In the genomic region with DNA sequence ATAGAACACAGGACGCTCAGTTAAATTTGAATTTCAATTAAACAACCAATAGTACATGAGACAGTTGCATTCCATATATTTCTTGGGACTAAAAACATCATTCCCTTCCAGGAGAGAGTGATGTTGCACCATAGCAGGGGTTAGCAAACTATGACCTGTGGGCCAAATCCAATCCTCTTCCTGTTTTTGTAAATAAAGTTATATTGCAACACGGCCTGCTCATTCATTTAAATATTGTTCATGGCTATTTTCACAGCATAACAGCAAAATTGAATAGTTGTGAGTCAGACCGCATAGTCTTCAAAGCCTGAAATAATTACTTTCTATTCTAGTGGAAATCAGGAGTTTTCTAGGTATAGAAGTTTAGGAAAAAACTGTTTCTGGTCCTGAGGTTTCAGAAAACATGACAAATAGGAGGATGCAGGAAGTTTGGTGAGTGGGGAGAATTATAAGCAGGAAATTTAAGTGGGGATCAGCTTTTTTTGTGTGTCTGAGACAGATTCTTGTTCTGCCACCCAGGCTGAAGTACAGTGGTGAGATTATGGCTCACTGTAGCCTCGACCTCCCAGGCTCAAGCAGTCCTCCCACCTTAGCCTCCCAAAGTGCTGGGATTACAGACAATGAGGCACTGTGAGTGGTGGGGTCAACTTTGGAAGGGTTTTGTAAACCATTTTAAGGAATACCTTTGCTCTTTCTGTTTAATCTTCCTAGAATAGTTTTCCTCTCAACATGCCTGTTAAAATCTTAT, we compare ENCODE assay signal across 1 cellular context.
A peak's percentile ranks its signal among the peaks of the same experiment; 100 is the strongest.
TF ChIP-seq lines count a peak whose summit lies in the region.

No MANE protein-coding gene starts in this region.

TF ChIP-seq in HepG2, 621 proteins besides CTCF, POLR2A, EP300 and RAD21 (continued from another document and continues in another):
- no peak for TF ChIP-seq FOXO4 (CRISPR knock-in tag; conservative IDR thresholded peaks at IDR 0.05)
- TF ChIP-seq, protein P1, sequence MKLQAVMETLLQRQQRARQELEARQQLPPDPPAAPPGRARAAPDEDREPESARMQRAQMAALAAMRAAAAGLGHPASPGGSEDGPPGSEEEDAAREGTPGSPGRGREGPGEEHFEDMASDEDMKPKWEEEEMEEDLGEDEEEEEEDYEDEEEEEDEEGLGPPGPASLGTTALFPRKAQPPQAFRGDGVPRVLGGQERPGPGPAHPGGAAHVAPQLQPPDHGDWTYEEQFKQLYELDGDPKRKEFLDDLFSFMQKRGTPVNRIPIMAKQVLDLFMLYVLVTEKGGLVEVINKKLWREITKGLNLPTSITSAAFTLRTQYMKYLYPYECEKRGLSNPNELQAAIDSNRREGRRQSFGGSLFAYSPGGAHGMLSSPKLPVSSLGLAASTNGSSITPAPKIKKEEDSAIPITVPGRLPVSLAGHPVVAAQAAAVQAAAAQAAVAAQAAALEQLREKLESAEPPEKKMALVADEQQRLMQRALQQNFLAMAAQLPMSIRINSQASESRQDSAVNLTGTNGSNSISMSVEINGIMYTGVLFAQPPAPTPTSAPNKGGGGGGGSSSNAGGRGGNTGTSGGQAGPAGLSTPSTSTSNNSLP (IDR thresholded peaks at IDR 0.05; ENCODE audit: low read depth, low read length) = peak; percentile 89
- TF ChIP-seq HDAC2 (CRISPR knock-in tag; IDR thresholded peaks at IDR 0.05) = peak; percentile 69
- TF ChIP-seq HDAC6 (IDR thresholded peaks at IDR 0.05; ENCODE audit: low read depth, low read length) = no peak
- TF ChIP-seq ZNF441 (CRISPR knock-in tag; IDR thresholded peaks at IDR 0.05; ENCODE audit: borderline replicate concordance) = no peak
- peak; percentile 79 for TF ChIP-seq NR2C2 (CRISPR knock-in tag; IDR thresholded peaks at IDR 0.05; ENCODE audit: borderline replicate concordance)
- no peak for TF ChIP-seq MXI1 (IDR thresholded peaks at IDR 0.05; ENCODE audit: borderline replicate concordance, low read depth, low read length)
- no peak for TF ChIP-seq ZNF253 (CRISPR knock-in tag; IDR thresholded peaks at IDR 0.05; ENCODE audit: borderline replicate concordance)
- TF ChIP-seq SATB2 (CRISPR knock-in tag; IDR thresholded peaks at IDR 0.05) = no peak
- no peak for TF ChIP-seq DRAP1 (CRISPR knock-in tag; IDR thresholded peaks at IDR 0.05)
- no peak for TF ChIP-seq AFF4 (CRISPR knock-in tag; IDR thresholded peaks at IDR 0.05)
- no peak for TF ChIP-seq ZNF883 (CRISPR knock-in tag; IDR thresholded peaks at IDR 0.05; ENCODE audit: not compliant biosample characterization)
- 0 out of 2 replicates have a peak, but pooled peaks have one; percentile 52 for TF ChIP-seq DPF2 (CRISPR knock-in tag; IDR thresholded peaks at IDR 0.05; ENCODE audit: borderline replicate concordance, low read depth)
- peak; percentile 75; the same call in 1 of the 2 replicates for TF ChIP-seq SMAD3 (CRISPR knock-in tag; IDR thresholded peaks at IDR 0.05)
- peak; percentile 69 for TF ChIP-seq TEAD3 (CRISPR knock-in tag; optimal IDR thresholded peaks at IDR 0.05; ENCODE audit: borderline replicate concordance)
- no peak for TF ChIP-seq RNF2 (conservative IDR thresholded peaks at IDR 0.05; ENCODE audit: low read depth)
- no peak for TF ChIP-seq ZC3H13 (CRISPR knock-in tag; IDR thresholded peaks at IDR 0.05)
- no peak for TF ChIP-seq ZNF792 (CRISPR knock-in tag; IDR thresholded peaks at IDR 0.05)
- TF ChIP-seq SRSF9 (IDR thresholded peaks at IDR 0.05; ENCODE audit: borderline replicate concordance, insufficient read depth, low read depth, low read length, poor library complexity, severe bottlenecking) = no peak
- no peak for TF ChIP-seq ZNF329 (CRISPR knock-in tag; IDR thresholded peaks at IDR 0.05; ENCODE audit: low read depth)
- 0 out of 2 replicates have a peak, but pooled peaks have one; percentile 43 for TF ChIP-seq ZNF263 (CRISPR knock-in tag; IDR thresholded peaks at IDR 0.05)
- TF ChIP-seq ZNF768 (CRISPR knock-in tag; IDR thresholded peaks at IDR 0.05) = no peak
- peak; percentile 56; the same call in 1 of the 2 replicates for TF ChIP-seq HNF4G (IDR thresholded peaks at IDR 0.05; ENCODE audit: borderline replicate concordance, low read depth, low read length)
- no peak for TF ChIP-seq HNF4G (CRISPR knock-in tag; IDR thresholded peaks at IDR 0.05; ENCODE audit: borderline replicate concordance, low read depth)
- TF ChIP-seq MED8 (CRISPR knock-in tag; IDR thresholded peaks at IDR 0.05; ENCODE audit: insufficient replicate concordance) = no peak
- TF ChIP-seq, protein P2, sequence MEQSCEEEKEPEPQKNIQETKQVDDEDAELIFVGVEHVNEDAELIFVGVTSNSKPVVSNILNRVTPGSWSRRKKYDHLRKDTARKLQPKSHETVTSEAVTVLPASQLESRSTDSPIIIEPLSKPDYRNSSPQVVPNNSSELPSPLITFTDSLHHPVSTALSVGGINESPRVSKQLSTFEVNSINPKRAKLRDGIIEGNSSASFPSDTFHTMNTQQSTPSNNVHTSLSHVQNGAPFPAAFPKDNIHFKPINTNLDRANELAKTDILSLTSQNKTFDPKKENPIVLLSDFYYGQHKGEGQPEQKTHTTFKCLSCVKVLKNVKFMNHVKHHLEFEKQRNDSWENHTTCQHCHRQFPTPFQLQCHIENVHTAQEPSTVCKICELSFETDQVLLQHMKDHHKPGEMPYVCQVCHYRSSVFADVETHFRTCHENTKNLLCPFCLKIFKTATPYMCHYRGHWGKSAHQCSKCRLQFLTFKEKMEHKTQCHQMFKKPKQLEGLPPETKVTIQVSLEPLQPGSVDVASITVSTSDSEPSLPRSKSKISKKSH (CRISPR knock-in tag; IDR thresholded peaks at IDR 0.05; ENCODE audit: borderline replicate concordance) = no peak
- TF ChIP-seq, protein P3, sequence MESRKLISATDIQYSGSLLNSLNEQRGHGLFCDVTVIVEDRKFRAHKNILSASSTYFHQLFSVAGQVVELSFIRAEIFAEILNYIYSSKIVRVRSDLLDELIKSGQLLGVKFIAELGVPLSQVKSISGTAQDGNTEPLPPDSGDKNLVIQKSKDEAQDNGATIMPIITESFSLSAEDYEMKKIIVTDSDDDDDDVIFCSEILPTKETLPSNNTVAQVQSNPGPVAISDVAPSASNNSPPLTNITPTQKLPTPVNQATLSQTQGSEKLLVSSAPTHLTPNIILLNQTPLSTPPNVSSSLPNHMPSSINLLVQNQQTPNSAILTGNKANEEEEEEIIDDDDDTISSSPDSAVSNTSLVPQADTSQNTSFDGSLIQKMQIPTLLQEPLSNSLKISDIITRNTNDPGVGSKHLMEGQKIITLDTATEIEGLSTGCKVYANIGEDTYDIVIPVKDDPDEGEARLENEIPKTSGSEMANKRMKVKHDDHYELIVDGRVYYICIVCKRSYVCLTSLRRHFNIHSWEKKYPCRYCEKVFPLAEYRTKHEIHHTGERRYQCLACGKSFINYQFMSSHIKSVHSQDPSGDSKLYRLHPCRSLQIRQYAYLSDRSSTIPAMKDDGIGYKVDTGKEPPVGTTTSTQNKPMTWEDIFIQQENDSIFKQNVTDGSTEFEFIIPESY (CRISPR knock-in tag; IDR thresholded peaks at IDR 0.05) = no peak
- TF ChIP-seq THAP7 (CRISPR knock-in tag; IDR thresholded peaks at IDR 0.05) = no peak
- peak; percentile 76 for TF ChIP-seq RARA (CRISPR knock-in tag; IDR thresholded peaks at IDR 0.05)
- TF ChIP-seq NFE2L2 (IDR thresholded peaks at IDR 0.05; ENCODE audit: low read length) = no peak
- TF ChIP-seq ZNF17 (CRISPR knock-in tag; IDR thresholded peaks at IDR 0.05) = no peak
- TF ChIP-seq CEBPG (CRISPR knock-in tag; IDR thresholded peaks at IDR 0.05) = peak; percentile 93
- TF ChIP-seq ZMAT3 (CRISPR knock-in tag; conservative IDR thresholded peaks at IDR 0.05) = no peak
- TF ChIP-seq GATAD1 (CRISPR knock-in tag; IDR thresholded peaks at IDR 0.05) = peak; percentile 35; the same call in 1 of the 2 replicates
- TF ChIP-seq, protein P4, sequence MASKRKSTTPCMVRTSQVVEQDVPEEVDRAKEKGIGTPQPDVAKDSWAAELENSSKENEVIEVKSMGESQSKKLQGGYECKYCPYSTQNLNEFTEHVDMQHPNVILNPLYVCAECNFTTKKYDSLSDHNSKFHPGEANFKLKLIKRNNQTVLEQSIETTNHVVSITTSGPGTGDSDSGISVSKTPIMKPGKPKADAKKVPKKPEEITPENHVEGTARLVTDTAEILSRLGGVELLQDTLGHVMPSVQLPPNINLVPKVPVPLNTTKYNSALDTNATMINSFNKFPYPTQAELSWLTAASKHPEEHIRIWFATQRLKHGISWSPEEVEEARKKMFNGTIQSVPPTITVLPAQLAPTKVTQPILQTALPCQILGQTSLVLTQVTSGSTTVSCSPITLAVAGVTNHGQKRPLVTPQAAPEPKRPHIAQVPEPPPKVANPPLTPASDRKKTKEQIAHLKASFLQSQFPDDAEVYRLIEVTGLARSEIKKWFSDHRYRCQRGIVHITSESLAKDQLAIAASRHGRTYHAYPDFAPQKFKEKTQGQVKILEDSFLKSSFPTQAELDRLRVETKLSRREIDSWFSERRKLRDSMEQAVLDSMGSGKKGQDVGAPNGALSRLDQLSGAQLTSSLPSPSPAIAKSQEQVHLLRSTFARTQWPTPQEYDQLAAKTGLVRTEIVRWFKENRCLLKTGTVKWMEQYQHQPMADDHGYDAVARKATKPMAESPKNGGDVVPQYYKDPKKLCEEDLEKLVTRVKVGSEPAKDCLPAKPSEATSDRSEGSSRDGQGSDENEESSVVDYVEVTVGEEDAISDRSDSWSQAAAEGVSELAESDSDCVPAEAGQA (IDR thresholded peaks at IDR 0.05; ENCODE audit: low read depth) = no peak
- TF ChIP-seq, protein P4 (CRISPR knock-in tag; IDR thresholded peaks at IDR 0.05; ENCODE audit: borderline replicate concordance) = no peak
- no peak for TF ChIP-seq TSC22D2 (CRISPR knock-in tag; IDR thresholded peaks at IDR 0.05; ENCODE audit: borderline replicate concordance)
- no peak for TF ChIP-seq ZNF513 (CRISPR knock-in tag; conservative IDR thresholded peaks at IDR 0.05)
- no peak for TF ChIP-seq ZNF251 (CRISPR knock-in tag; IDR thresholded peaks at IDR 0.05)
